In the genomic region with DNA sequence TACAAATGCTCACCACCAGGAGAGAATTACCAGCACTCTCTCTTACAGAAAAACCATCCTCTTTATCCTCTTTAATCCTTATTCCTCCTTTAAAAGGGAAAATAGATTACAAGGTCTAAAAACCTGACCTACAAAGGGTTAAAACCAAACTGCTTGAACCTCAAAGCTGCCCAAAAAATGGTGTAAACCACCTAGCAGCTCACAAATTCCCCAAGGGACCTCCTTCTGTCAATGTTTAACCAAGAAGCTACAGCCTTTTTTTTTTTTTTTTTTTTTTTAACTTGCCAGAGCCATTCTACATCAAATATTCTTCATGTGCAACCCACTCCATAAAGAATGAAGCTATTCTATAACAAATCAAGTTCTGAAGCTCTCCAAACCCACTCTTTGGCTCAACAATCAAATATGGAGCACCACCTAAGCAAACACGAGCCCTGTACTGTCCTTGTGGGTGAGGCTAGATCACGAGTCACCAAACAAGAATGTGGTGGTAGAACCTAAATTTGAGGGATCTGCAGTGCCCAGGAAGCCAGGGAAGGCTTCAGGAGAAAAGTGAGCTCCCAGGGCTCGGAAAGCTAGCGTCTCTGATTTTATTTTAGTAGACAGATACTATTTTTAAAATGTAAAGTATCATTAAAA, we compare ENCODE assay signal across 1 cellular context.
TF ChIP-seq lines count a peak whose summit lies in the region.

No MANE protein-coding gene starts in this region.

TF ChIP-seq in WTC11, 78 proteins besides CTCF, POLR2A, EP300 and RAD21 (continued from another document):
- TF ChIP-seq, protein P1, sequence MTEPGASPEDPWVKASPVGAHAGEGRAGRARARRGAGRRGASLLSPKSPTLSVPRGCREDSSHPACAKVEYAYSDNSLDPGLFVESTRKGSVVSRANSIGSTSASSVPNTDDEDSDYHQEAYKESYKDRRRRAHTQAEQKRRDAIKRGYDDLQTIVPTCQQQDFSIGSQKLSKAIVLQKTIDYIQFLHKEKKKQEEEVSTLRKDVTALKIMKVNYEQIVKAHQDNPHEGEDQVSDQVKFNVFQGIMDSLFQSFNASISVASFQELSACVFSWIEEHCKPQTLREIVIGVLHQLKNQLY (CRISPR knock-in tag; IDR thresholded peaks at IDR 0.05) = no peak
